ENCODE assay signal across 8 cellular contexts in the genomic region with DNA sequence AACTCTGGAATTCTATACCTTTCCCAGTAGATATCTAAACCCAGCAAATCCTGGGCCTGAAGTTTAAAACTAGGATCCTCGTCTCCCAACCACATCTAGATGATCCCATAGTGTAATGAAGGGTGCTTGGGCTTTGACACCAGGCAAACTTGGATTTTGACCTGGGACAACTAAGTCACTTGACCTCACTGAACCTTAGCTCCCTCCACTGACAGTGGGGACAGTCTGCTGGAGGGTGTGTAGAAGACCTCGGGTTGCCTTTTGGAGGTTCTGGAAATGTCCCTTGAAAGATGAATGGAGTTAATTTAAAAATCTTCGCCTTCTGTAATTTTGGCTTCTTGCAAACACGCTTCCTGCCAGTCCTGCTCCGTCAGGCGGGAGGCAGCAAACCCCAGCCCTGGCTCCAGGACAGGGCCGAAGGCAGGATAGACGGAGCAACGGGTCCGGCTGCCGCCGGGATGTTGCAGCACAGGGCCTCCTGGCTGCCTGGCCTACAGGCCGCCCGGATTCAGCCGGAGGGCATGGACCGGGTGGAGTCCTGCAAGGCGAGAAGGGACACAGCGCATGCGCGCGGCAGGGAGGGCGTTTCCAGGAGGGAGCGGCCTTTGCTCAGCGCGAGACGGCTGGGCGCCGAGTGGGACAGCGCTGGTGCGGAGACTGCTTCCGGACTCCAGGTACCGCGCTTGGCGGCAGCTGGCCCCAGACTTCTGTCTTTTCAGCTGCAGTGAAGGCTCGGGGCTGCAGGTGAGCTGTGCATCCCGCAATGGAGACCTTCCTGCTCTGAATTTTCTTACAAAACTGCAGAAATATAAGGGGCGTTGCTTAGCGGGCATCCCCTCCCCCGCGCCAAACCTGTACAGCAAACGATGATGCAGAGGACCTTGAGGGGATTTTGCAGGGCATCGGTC. TPM values are rescaled to one million over a fixed set of nuclear protein-coding genes. Genes with fewer than 3 reads are reported as not detected.
DNase-seq lines count a peak whose midpoint lies in the region; ATAC-seq and TF ChIP-seq lines count a peak whose summit lies in the region.

A gene with protein sequence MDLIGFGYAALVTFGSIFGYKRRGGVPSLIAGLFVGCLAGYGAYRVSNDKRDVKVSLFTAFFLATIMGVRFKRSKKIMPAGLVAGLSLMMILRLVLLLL (plus strand): TSS at position 612 of the 908 bp plus-strand sequence. CDS start 5,990 bp downstream, outside the sequence.

- H3K36me3 Mint-ChIP-seq in activated B cell treated with CpG ODN at 0.5 μM for 24 hours (ENCODE audit: low read depth) (peaks cover 5% of the 10 kb centered on the region), immature natural killer cell (peaks cover 0 to 3% (median 2%) of the 10 kb centered on the region in 3 donors)

- H3K27me3 Mint-ChIP-seq in activated B cell treated with CpG ODN at 0.5 μM for 24 hours (no peaks in the 10 kb centered on the region), immature natural killer cell (ENCODE audit: low read depth in 3 of 3) (peaks cover 0 to 2% (median 1%) of the 10 kb centered on the region in 3 donors)

- ATAC-seq in GM19023 (IDR thresholded peaks at IDR 0.05; ENCODE audit: unreplicated experiment) (peak; percentile 99), HG03196 (IDR thresholded peaks at IDR 0.05; ENCODE audit: unreplicated experiment) (peak; percentile 93), activated B cell treated with CpG ODN at 0.5 μM for 24 hours (ENCODE audit: low read depth) (peak; percentile 97)

- H3K9me3 Mint-ChIP-seq in activated B cell treated with CpG ODN at 0.5 μM for 24 hours (no peaks in the 10 kb centered on the region), immature natural killer cell (no peaks in the 10 kb centered on the region)

- peaks cover 39% of the 10 kb centered on the region for H3K4me1 Mint-ChIP-seq in activated B cell treated with CpG ODN at 0.5 μM for 24 hours
- H3K4me1 Mint-ChIP-seq in immature natural killer cell = peaks cover 22 to 35% of the 10 kb centered on the region in 2 donors

- CTCF ChIA-PET in activated B cell treated with CpG ODN at 0.5 μM for 24 hours (lab: Charles Lee) = interaction anchor here (1.4 kb wide), 1 partner anchor 18 kb away, joined by 4 read pairs; no protein-coding TSS in a partner anchor

- H3K27ac Mint-ChIP-seq in activated B cell treated with CpG ODN at 0.5 μM for 24 hours = peak within 1 kb of the TSS; percentile 69
- peak within 1 kb of the TSS; percentile 1 to 86 (median 71) for H3K27ac Mint-ChIP-seq in immature natural killer cell

- intact Hi-C loops in activated B cell treated with CpG ODN at 0.5 μM for 24 hours (cut with micrococcal nuclease) = loop anchor here (2.0 to 5.0 kb wide), 3 partner anchors 18 to 977 kb away; a partner anchor contains a TSS

- peak within 1 kb of the TSS; percentile 74 to 77 for H3K4me3 ChIP-seq in cardiac fibroblast (replicated peaks in 1 of 2; ENCODE audit: low read depth in 2 of 2, low read length in 2 of 2)

- H3K4me3 Mint-ChIP-seq in activated B cell treated with CpG ODN at 0.5 μM for 24 hours (peak within 1 kb of the TSS; percentile 86), immature natural killer cell (peak within 1 kb of the TSS; percentile 86 to 94 (median 90))

- no peak for TF ChIP-seq CTCF in activated B cell treated with CpG ODN at 0.5 μM for 24 hours (IDR thresholded peaks at IDR 0.05)
- no peak for TF ChIP-seq CTCF in cardiac fibroblast (IDR thresholded peaks at IDR 0.05; ENCODE audit: low read depth, low read length)

- POLR2A ChIA-PET in activated B cell treated with CpG ODN at 0.5 μM for 24 hours (lab: Charles Lee) = interaction anchor here (0.6 to 0.7 kb wide), 2 partner anchors 24 to 263 kb away, joined by 3 to 4 read pairs; no protein-coding TSS in a partner anchor

- DNase-seq in AG08395 (ENCODE audit: low spot score) (peak; percentile 99), NCI-H226 (peak; percentile 93), activated B cell treated with CpG ODN at 0.5 μM for 24 hours (peak; percentile 88), cardiac fibroblast (ENCODE audit: low read depth in 2 of 2) (peak; percentile 92 to 95), immature natural killer cell (peak; percentile 85 to 90 (median 86)), smooth muscle cell of the brain vasculature (ENCODE audit: low read depth, low spot score) (peak; percentile 73)

RNA-seq across cellular contexts. Expression of the gene that starts here (rescaled TPM):
- total RNA-seq in activated B cell treated with CpG ODN at 0.5 μM for 24 hours = 6.6 and 7.7 TPM in 2 replicates
- polyA plus RNA-seq in immature natural killer cell = 10 to 100 TPM; 15.7 to 23.5 (median 15.9) TPM

Comparison
In these comparisons a context has a peak if more than half of its experiments do, and no peak if none do; other contexts are left out.
1. Peak in every context shown above with its lines: DNase-seq, ATAC-seq and H3K4me3 ChIP-seq.